17 cellular contexts compared by ENCODE assay signal in genomic region chr5:138963763-138964371, GRCh38.
DNase-seq lines count a peak whose midpoint lies in the region; ATAC-seq and TF ChIP-seq lines count a peak whose summit lies in the region.
"Had no signal": no experiment of that assay in that cellular context is flagged by ENCODE, and none has a peak within 500 bp of the region (broad histone marks: within the 10 kb centered on the region; RNA-seq: fewer than 3 reads in every experiment).

No MANE protein-coding gene starts in this region.

- H2BK120ac ChIP-seq in H9 (ENCODE audit: low read depth, low read length, poor library complexity, severe bottlenecking): no peak overlapping the region

- no peak for TF ChIP-seq EP300 in suprapubic skin (IDR thresholded peaks at IDR 0.05)

- no peak overlapping the region for H3K4me2 ChIP-seq in H9 (ENCODE audit: insufficient read depth, insufficient read length, low read length)

- intact Hi-C loops in posterior vena cava (cut with DNase I): no loop called here

- no peaks in the 10 kb centered on the region for H3K36me3 Mint-ChIP-seq in H9 (ENCODE audit: insufficient read depth in 1 of 3, low read depth in 3 of 3)
- H3K36me3 Mint-ChIP-seq: activated naive CD8-positive, alpha-beta T cell treated with anti-CD3 and anti-CD28 coated beads, Interleukin-2, amount 10 ng/mL, durations not matched to agents 7 days and 5 days had no signal

- no peak overlapping the region for H3K4me3 ChIP-seq in suprapubic skin
- H3K4me3 ChIP-seq: gastroesophageal sphincter, spleen had no signal

- H2BK20ac ChIP-seq in H9 (ENCODE audit: low read depth, low read length, poor library complexity, severe bottlenecking): no peak overlapping the region

- TF ChIP-seq POLR2A in suprapubic skin (IDR thresholded peaks at IDR 0.05): no peak

- no peaks in the 10 kb centered on the region for H3K23me2 ChIP-seq in H9 (ENCODE audit: insufficient read length, low read depth, low read length, poor library complexity, severe bottlenecking)

- H3K27me3 Mint-ChIP-seq in H9 (ENCODE audit: low read depth): no peaks in the 10 kb centered on the region; the same call in 1 of the 2 replicates
- H3K27me3 Mint-ChIP-seq: activated naive CD8-positive, alpha-beta T cell treated with anti-CD3 and anti-CD28 coated beads, Interleukin-2, amount 10 ng/mL, durations not matched to agents 7 days and 5 days had no signal

- no peak overlapping the region for H2BK15ac ChIP-seq in H9 (ENCODE audit: low read depth, low read length)

- TF ChIP-seq CTCF in H9 (conservative IDR thresholded peaks at IDR 0.05) (no peak), suprapubic skin (IDR thresholded peaks at IDR 0.05) (no peak)

- H3K79me2 ChIP-seq in H9 (ENCODE audit: insufficient read depth, low read length): no peaks in the 10 kb centered on the region

- H3K9me3 ChIP-seq in H9 (ENCODE audit: control insufficient read depth, low read depth, low read length) (no peaks in the 10 kb centered on the region), suprapubic skin (no peaks in the 10 kb centered on the region)
- H3K9me3 ChIP-seq: gastroesophageal sphincter, spleen had no signal

- ATAC-seq in GM18870 (IDR thresholded peaks at IDR 0.05; ENCODE audit: unreplicated experiment): no peak
- no peak for ATAC-seq in GM21381 (IDR thresholded peaks at IDR 0.05; ENCODE audit: unreplicated experiment)
- ATAC-seq: gastroesophageal sphincter had no signal

- H3K9ac ChIP-seq in H9 (ENCODE audit: extremely low read depth, insufficient read length, low read length): no peak overlapping the region

- no peak overlapping the region for H3K23ac ChIP-seq in H9 (ENCODE audit: insufficient read length, low read depth, low read length)

- H3K36me3 ChIP-seq in suprapubic skin: no peaks in the 10 kb centered on the region
- H3K36me3 ChIP-seq: gastroesophageal sphincter, spleen had no signal

- H2BK12ac ChIP-seq in H9 (ENCODE audit: insufficient read length, low read depth, low read length): no peak overlapping the region

- H3K27me3 ChIP-seq in H9 (ENCODE audit: insufficient read depth, low read length): no peaks in the 10 kb centered on the region
- no peaks in the 10 kb centered on the region for H3K27me3 ChIP-seq in suprapubic skin
- H3K27me3 ChIP-seq: gastroesophageal sphincter, spleen had no signal

- H3K79me1 ChIP-seq in H9 (ENCODE audit: insufficient read depth, low read depth, low read length, poor library complexity, severe bottlenecking): no peaks in the 10 kb centered on the region

- H3K4me1 ChIP-seq in H9 (ENCODE audit: insufficient read depth, low read length) (peaks cover 5% of the 10 kb centered on the region; the same call in 1 of the 2 replicates), suprapubic skin (peaks cover 4% of the 10 kb centered on the region)

- DNase-seq in H9: no peak
- DNase-seq in amniotic epithelial cell (ENCODE audit: low read depth): peak; percentile 52
- peak; percentile 63 for DNase-seq in kidney tubule cell (ENCODE audit: low spot score)
- peak; percentile 51 for DNase-seq in posterior vena cava (ENCODE audit: low spot score)
- no peak for DNase-seq in suprapubic skin (ENCODE audit: low spot score in 2 of 2)
- no peak for DNase-seq in activated CD4-positive, alpha-beta T cell treated with anti-CD3 and anti-CD28 coated beads, Interleukin-2, amount 50 U/mL, for 4 hours
- DNase-seq: activated CD4-positive, alpha-beta T cell treated with anti-CD3 and anti-CD28 coated beads for 48 hours; activated naive CD8-positive, alpha-beta T cell treated with anti-CD3 and anti-CD28 coated beads, Interleukin-2, amount 10 ng/mL, durations not matched to agents 7 days and 5 days; activated T-cell treated with anti-CD3 and anti-CD28 coated beads, Interleukin-2, amount 50 U/mL, for 1 hour; NCI-H146; SHP77 treated with DMSO at 0.1 percent for 48 hours; spleen; stimulated activated naive CD4-positive, alpha-beta T cell; T-helper 9 cell had no signal

- H3T11ph ChIP-seq in H9 (ENCODE audit: low read length): no peak overlapping the region

- no peaks in the 10 kb centered on the region for H4K20me1 ChIP-seq in H9 (ENCODE audit: control insufficient read depth, insufficient read depth, insufficient read length)

- no peak overlapping the region for H2BK5ac ChIP-seq in H9 (ENCODE audit: insufficient read length, low read length)

- no CpG with 5 or more reads among the region's 13 CpGs for WGBS in H9 (ENCODE audit: extremely low coverage, insufficient read length, low lambda C conversion rate)
- whole genome bisulfite sequencing in suprapubic skin: 88% methylated on average over 13 of the region's 13 CpGs

- H3K27ac Mint-ChIP-seq in H9: peak overlapping the region in 2 of 3 experiments; percentile 9 to 62; a peak in 3 of 7 replicates
- H3K27ac Mint-ChIP-seq: activated naive CD8-positive, alpha-beta T cell treated with anti-CD3 and anti-CD28 coated beads, Interleukin-2, amount 10 ng/mL, durations not matched to agents 7 days and 5 days had no signal

- no peak overlapping the region for H2AFZ ChIP-seq in H9 (ENCODE audit: low read length)

- H3K4me3 Mint-ChIP-seq in H9: no peak overlapping the region
- H3K4me3 Mint-ChIP-seq: activated naive CD8-positive, alpha-beta T cell treated with anti-CD3 and anti-CD28 coated beads, Interleukin-2, amount 10 ng/mL, durations not matched to agents 7 days and 5 days had no signal

- peaks cover 34 to 56% of the 10 kb centered on the region in 2 experiments for H3K4me1 Mint-ChIP-seq in H9
- H3K4me1 Mint-ChIP-seq: activated naive CD8-positive, alpha-beta T cell treated with anti-CD3 and anti-CD28 coated beads, Interleukin-2, amount 10 ng/mL, durations not matched to agents 7 days and 5 days had no signal

- no peak overlapping the region for H4K8ac ChIP-seq in H9 (replicated peaks; ENCODE audit: insufficient read length, low read depth, low read length)

- no peak overlapping the region for H3K56ac ChIP-seq in H9 (ENCODE audit: insufficient read length, low read depth, low read length)

- no peaks in the 10 kb centered on the region for H3K9me3 Mint-ChIP-seq in H9
- H3K9me3 Mint-ChIP-seq: activated naive CD8-positive, alpha-beta T cell treated with anti-CD3 and anti-CD28 coated beads, Interleukin-2, amount 10 ng/mL, durations not matched to agents 7 days and 5 days had no signal

- H3K14ac ChIP-seq in H9 (ENCODE audit: insufficient read depth, low read length): peak overlapping the region; percentile 12; the same call in 1 of the 2 replicates

- H3K4ac ChIP-seq in H9 (ENCODE audit: low read depth, low read length): no peak overlapping the region

- H4K91ac ChIP-seq in H9 (ENCODE audit: insufficient read length, low read depth, low read length): no peak overlapping the region

- no peak overlapping the region for H4K5ac ChIP-seq in H9 (ENCODE audit: insufficient read length, low read depth, low read length)

- H2AK5ac ChIP-seq in H9 (ENCODE audit: insufficient read length, low read length): no peak overlapping the region

- no peak overlapping the region for H3K18ac ChIP-seq in H9 (ENCODE audit: insufficient read length, low read depth, low read length)

- H3K27ac ChIP-seq in H9 (ENCODE audit: insufficient read length, low read depth, low read length): no peak overlapping the region
- no peak overlapping the region for H3K27ac ChIP-seq in suprapubic skin
- H3K27ac ChIP-seq: gastroesophageal sphincter had no signal

Comparison
In these comparisons a context has a peak if more than half of its experiments do, and no peak if none do; other contexts are left out.
1. DNase-seq: peak in amniotic epithelial cell (single experiment), kidney tubule cell (single experiment) and posterior vena cava (single experiment); none in H9 (single experiment), suprapubic skin (0 of 2) and activated CD4-positive, alpha-beta T cell treated with anti-CD3 and anti-CD28 coated beads, Interleukin-2, amount 50 U/mL, for 4 hours (0 of 2).